ENCODE assay signal across 17 cellular contexts in genomic region chr11:74755395-74755995, GRCh38. TPM values are rescaled to one million over a fixed set of nuclear protein-coding genes. Genes with fewer than 3 reads are reported as not detected.
DNase-seq lines count a peak whose midpoint lies in the region; ATAC-seq and TF ChIP-seq lines count a peak whose summit lies in the region.
"Had no signal": no experiment of that assay in that cellular context is flagged by ENCODE, and none has a peak within 500 bp of the region (broad histone marks: within the 10 kb centered on the region; RNA-seq: fewer than 3 reads in every experiment).

No MANE protein-coding gene starts in this region.

- H3K36me3 ChIP-seq in fibroblast of lung (ENCODE audit: control insufficient read depth, insufficient read depth, low read length) = no peaks in the 10 kb centered on the region
- H3K36me3 ChIP-seq in prostate gland = no peaks in the 10 kb centered on the region
- H3K36me3 ChIP-seq: tibial nerve had no signal

- H3K4me1 ChIP-seq in fibroblast of lung (ENCODE audit: control insufficient read depth, extremely low read depth, insufficient read depth, low read length) (peaks cover 23% of the 10 kb centered on the region), prostate gland (replicated peaks) (no peaks in the 10 kb centered on the region)

- peaks cover 56% of the 10 kb centered on the region for H3K79me2 ChIP-seq in fibroblast of lung (ENCODE audit: control insufficient read depth, insufficient read depth, low read length)

- no peaks in the 10 kb centered on the region for H4K20me1 ChIP-seq in fibroblast of lung (ENCODE audit: control insufficient read depth, extremely low read depth, insufficient read depth, low read length)

- no peak for ATAC-seq in GM21360 (IDR thresholded peaks at IDR 0.05; ENCODE audit: unreplicated experiment)

- TF ChIP-seq CTCF in WI38 (IDR thresholded peaks at IDR 0.05; ENCODE audit: low read depth, low read length) = no peak
- TF ChIP-seq CTCF in fibroblast of lung (conservative IDR thresholded peaks at IDR 0.05 in 1 of 2, IDR thresholded peaks at IDR 0.05 in 1 of 2; ENCODE audit: low read depth in 1 of 2, low read length in 2 of 2) = no peak
- no peak for TF ChIP-seq CTCF in prostate gland (IDR thresholded peaks at IDR 0.05)

- H3K4me2 ChIP-seq in fibroblast of lung (ENCODE audit: extremely low read depth, insufficient read depth, low read length) = peak overlapping the region; percentile 59

- no peaks in the 10 kb centered on the region for H3K9me3 ChIP-seq in fibroblast of lung (ENCODE audit: control insufficient read depth, insufficient read depth, low read depth, low read length)
- H3K9me3 ChIP-seq in prostate gland = no peaks in the 10 kb centered on the region
- H3K9me3 ChIP-seq: tibial nerve had no signal

- peaks cover 5% of the 10 kb centered on the region for H3K9me3 Mint-ChIP-seq in T-helper 1 cell treated with Interleukin-12 subunit alpha and Interleukin-12 subunit beta and Interleukin-4 antibody, amounts not matched to agents 30 μg/mL and 1 μg/mL, for 36 hours

- H3K4me3 ChIP-seq in WI38 (ENCODE audit: low read depth, low read length) (peak overlapping the region; percentile 7; the same call in 1 of the 2 replicates), fibroblast of lung (replicated peaks in 1 of 4; ENCODE audit: control extremely low read depth in 1 of 4, insufficient read depth in 1 of 4, low read depth in 3 of 4, low read length in 4 of 4) (peak overlapping the region in 2 of 4 experiments; percentile 0 to 5), prostate gland (no peak overlapping the region)
- H3K4me3 ChIP-seq: skin epidermis, tibial nerve had no signal

- TF ChIP-seq POLR2A in prostate gland (IDR thresholded peaks at IDR 0.05) = no peak

- 58% methylated on average over 1 of the region's 1 CpG for WGBS in prostate gland

- H3K36me3 Mint-ChIP-seq in T-helper 1 cell treated with Interleukin-12 subunit alpha and Interleukin-12 subunit beta and Interleukin-4 antibody, amounts not matched to agents 30 μg/mL and 1 μg/mL, for 36 hours (ENCODE audit: low read depth) = peaks cover 4% of the 10 kb centered on the region

- H3K27me3 Mint-ChIP-seq in T-helper 1 cell treated with Interleukin-12 subunit alpha and Interleukin-12 subunit beta and Interleukin-4 antibody, amounts not matched to agents 30 μg/mL and 1 μg/mL, for 36 hours (ENCODE audit: low read depth) = no peaks in the 10 kb centered on the region
- H3K27me3 Mint-ChIP-seq: activated CD4-positive, alpha-beta memory T cell treated with anti-CD3 and anti-CD28 coated beads, Interleukin-2, amount 10 ng/mL, durations not matched to agents 7 days and 5 days had no signal

- peaks cover 9% of the 10 kb centered on the region for H3K4me1 Mint-ChIP-seq in T-helper 1 cell treated with Interleukin-12 subunit alpha and Interleukin-12 subunit beta and Interleukin-4 antibody, amounts not matched to agents 30 μg/mL and 1 μg/mL, for 36 hours (ENCODE audit: low read depth)

- peak overlapping the region; percentile 18 for H3K27ac Mint-ChIP-seq in T-helper 1 cell treated with Interleukin-12 subunit alpha and Interleukin-12 subunit beta and Interleukin-4 antibody, amounts not matched to agents 30 μg/mL and 1 μg/mL, for 36 hours
- H3K27ac Mint-ChIP-seq: activated CD4-positive, alpha-beta memory T cell treated with anti-CD3 and anti-CD28 coated beads, Interleukin-2, amount 10 ng/mL, durations not matched to agents 7 days and 5 days; activated naive CD4-positive, alpha-beta T cell treated with anti-CD3 and anti-CD28 coated beads, Interleukin-2, amount 50 U/mL, for 72 hours had no signal

- DNase-seq in T-helper 1 cell (no peak), fibroblast of lung (ENCODE audit: low read depth in 2 of 2) (peak in 1 of 2 donors; percentile 29), renal cortical epithelial cell (ENCODE audit: low read depth) (peak; percentile 55), prostate gland (ENCODE audit: low spot score) (no peak), cerebellar cortex (ENCODE audit: low spot score) (no peak)
- DNase-seq: 8988T; activated CD4-positive, alpha-beta memory T cell treated with anti-CD3 and anti-CD28 coated beads, Interleukin-2, amount 10 ng/mL, durations not matched to agents 7 days and 5 days; effector CD4-positive, alpha-beta T cell; NCI-H2107 had no signal

- H3K4me3 Mint-ChIP-seq in T-helper 1 cell treated with Interleukin-12 subunit alpha and Interleukin-12 subunit beta and Interleukin-4 antibody, amounts not matched to agents 30 μg/mL and 1 μg/mL, for 36 hours = no peak overlapping the region
- H3K4me3 Mint-ChIP-seq: activated CD4-positive, alpha-beta memory T cell treated with anti-CD3 and anti-CD28 coated beads, Interleukin-2, amount 10 ng/mL, durations not matched to agents 7 days and 5 days had no signal

- H3K27ac ChIP-seq in fibroblast of lung (ENCODE audit: insufficient read depth, low read length) (peak overlapping the region; percentile 78), prostate gland (no peak overlapping the region)

- peak overlapping the region; percentile 13 for H3K9ac ChIP-seq in fibroblast of lung (ENCODE audit: insufficient read depth, low read length)

- intact Hi-C loops in prostate gland (cut with DNase I) = no loop called here

- H3K27me3 ChIP-seq in fibroblast of lung (ENCODE audit: control insufficient read depth, insufficient read depth, low read length) (no peaks in the 10 kb centered on the region), prostate gland (replicated peaks; ENCODE audit: insufficient read depth) (no peaks in the 10 kb centered on the region)
- H3K27me3 ChIP-seq: tibial nerve had no signal

- no peak overlapping the region for H2AFZ ChIP-seq in fibroblast of lung (ENCODE audit: low read length)

RNA-seq across cellular contexts. Expression of gene RNF169, which starts 6.8 kb away (rescaled TPM):
- total RNA-seq in fibroblast of lung (24.4 and 32.2 TPM in 2 replicates), renal cortical epithelial cell (16.7 and 18.2 TPM in 2 replicates), prostate gland (10 to 100 TPM; 19.7 to 21.2 TPM)
- 11.6 and 12.3 TPM in 2 replicates for polyA plus RNA-seq in fibroblast of lung
- polyA plus RNA-seq in fibroblast of lung (2012) = 6.1 and 7.5 TPM in 2 replicates
- 7.6 and 8.4 TPM in 2 replicates for polyA minus RNA-seq in fibroblast of lung (ENCODE audit: low replicate concordance)

RNA-seq across cellular contexts. Expression of gene CHRDL2, which starts 24.3 kb away (rescaled TPM):
- total RNA-seq in fibroblast of lung (not detected in 2 replicates), renal cortical epithelial cell (not detected in 2 replicates), prostate gland (1 to 10 TPM in 1 of 2 donors, under 1 TPM in 1; 0.09 to 9.1 TPM)
- polyA plus RNA-seq in fibroblast of lung = not detected in 2 replicates
- polyA plus RNA-seq in fibroblast of lung (2012) = 0.23 TPM in 1 of 2 replicates, not detected in the other
- polyA minus RNA-seq in fibroblast of lung (ENCODE audit: low replicate concordance) = not detected in 2 replicates
- total RNA-seq: activated CD4-positive, alpha-beta memory T cell treated with anti-CD3 and anti-CD28 coated beads, Interleukin-2, amount 10 ng/mL, durations not matched to agents 7 days and 5 days; activated naive CD4-positive, alpha-beta T cell treated with anti-CD3 and anti-CD28 coated beads, Interleukin-2, amount 50 U/mL, for 72 hours; myocyte; T-helper 2 cell treated with Interferon-gamma antibody and Interleukin-4, amounts not matched to agents 100 ng/mL and 5 ng/mL, for 36 hours; tibial nerve had no signal
